Comparison of ENCODE assay signal across 10 cellular contexts in genomic region chr6:85673198-85674139, GRCh38. TPM values are rescaled to one million over a fixed set of nuclear protein-coding genes. Genes with fewer than 3 reads are reported as not detected.
DNase-seq lines count a peak whose midpoint lies in the region; ATAC-seq, FAIRE-seq and TF ChIP-seq lines count a peak whose summit lies in the region.
"Had no signal": no experiment of that assay in that cellular context is flagged by ENCODE, and none has a peak within 500 bp of the region (broad histone marks: within the 10 kb centered on the region; RNA-seq: fewer than 3 reads in every experiment).

No MANE protein-coding gene starts in this region.

- H3K4me3 ChIP-seq in NB4 (ENCODE audit: low read depth, low read length) (no peak overlapping the region), astrocyte (ENCODE audit: insufficient read depth, low read depth, low read length) (no peak overlapping the region), skeletal muscle tissue (ENCODE audit: low read length in 3 of 3) (peak overlapping the region in 1 of 3 donors; percentile 23)

- no peaks in the 10 kb centered on the region for H3K9me3 ChIP-seq in astrocyte (ENCODE audit: insufficient read depth, low read depth, low read length)
- no peaks in the 10 kb centered on the region for H3K9me3 ChIP-seq in skeletal muscle tissue (ENCODE audit: control insufficient read depth in 3 of 3, low read length in 3 of 3)

- H3K27ac Mint-ChIP-seq in activated CD4-positive, alpha-beta T cell treated with anti-CD3 and anti-CD28 coated beads, Interleukin-2, amount 10 ng/mL, durations not matched to agents 24 days and 14 days = no peak overlapping the region
- peak overlapping the region; percentile 75 for H3K27ac Mint-ChIP-seq in astrocyte (ENCODE audit: unreplicated experiment)

- H3K36me3 ChIP-seq in astrocyte (ENCODE audit: insufficient read depth, low read length) (peaks cover 35% of the 10 kb centered on the region), skeletal muscle tissue (ENCODE audit: control insufficient read depth in 3 of 3, insufficient read depth in 3 of 3, low read length in 3 of 3) (peaks cover 0 to 19% (median 3%) of the 10 kb centered on the region in 3 donors)

- H3K4me1 ChIP-seq in astrocyte (ENCODE audit: insufficient read depth, low read length) = peaks cover 7% of the 10 kb centered on the region
- H3K4me1 ChIP-seq in skeletal muscle tissue (ENCODE audit: control insufficient read depth in 3 of 3, insufficient read depth in 3 of 3, low read length in 3 of 3) = peaks cover 18 to 54% (median 24%) of the 10 kb centered on the region in 3 donors

- H3K27ac ChIP-seq in astrocyte (ENCODE audit: low read depth, low read length) (no peak overlapping the region), skeletal muscle tissue (ENCODE audit: low read depth, low read length) (peak overlapping the region; percentile 99)

- H3K36me3 Mint-ChIP-seq in activated CD4-positive, alpha-beta T cell treated with anti-CD3 and anti-CD28 coated beads, Interleukin-2, amount 10 ng/mL, durations not matched to agents 24 days and 14 days (ENCODE audit: low read depth) = peaks cover 64% of the 10 kb centered on the region
- H3K36me3 Mint-ChIP-seq in astrocyte (ENCODE audit: low read depth, unreplicated experiment) = peaks cover 27% of the 10 kb centered on the region

- H4K20me1 ChIP-seq in astrocyte (ENCODE audit: insufficient read depth, low read length) = peaks cover 63% of the 10 kb centered on the region

- no peaks in the 10 kb centered on the region for H3K9me3 Mint-ChIP-seq in activated CD4-positive, alpha-beta T cell treated with anti-CD3 and anti-CD28 coated beads, Interleukin-2, amount 10 ng/mL, durations not matched to agents 24 days and 14 days
- no peaks in the 10 kb centered on the region for H3K9me3 Mint-ChIP-seq in astrocyte (ENCODE audit: unreplicated experiment)

- H3K4me1 Mint-ChIP-seq in activated CD4-positive, alpha-beta T cell treated with anti-CD3 and anti-CD28 coated beads, Interleukin-2, amount 10 ng/mL, durations not matched to agents 24 days and 14 days = peaks cover 62% of the 10 kb centered on the region
- peaks cover 13% of the 10 kb centered on the region for H3K4me1 Mint-ChIP-seq in astrocyte (ENCODE audit: low read depth, unreplicated experiment)

- ATAC-seq in HG02840 (IDR thresholded peaks at IDR 0.05; ENCODE audit: low FRiP score, unreplicated experiment) (no peak), GM18873 (IDR thresholded peaks at IDR 0.05; ENCODE audit: low FRiP score, unreplicated experiment) (no peak)

- peak; percentile 43 for DNase-seq in activated CD4-positive, alpha-beta T cell treated with anti-CD3 and anti-CD28 coated beads, Interleukin-2, amount 10 ng/mL, durations not matched to agents 24 days and 14 days
- no peak for DNase-seq in activated CD4-positive, alpha-beta T cell treated with anti-CD3 and anti-CD28 coated beads for 1 hour
- DNase-seq in NB4 (ENCODE audit: low read depth) (peak; percentile 45), astrocyte (ENCODE audit: low read depth) (no peak), hepatic stellate cell (ENCODE audit: low spot score) (no peak)
- DNase-seq: H7 had no signal

- H3K27me3 ChIP-seq in astrocyte (ENCODE audit: insufficient read depth, low read length) (no peaks in the 10 kb centered on the region), skeletal muscle tissue (ENCODE audit: control insufficient read depth in 3 of 3, insufficient read depth in 3 of 3, low read length in 3 of 3) (no peaks in the 10 kb centered on the region)

- no peak overlapping the region for H3K9ac ChIP-seq in astrocyte (ENCODE audit: low read length)
- H3K9ac ChIP-seq in skeletal muscle tissue (ENCODE audit: low read depth in 1 of 3, low read length in 3 of 3) = no peak overlapping the region

- no peak overlapping the region for H3K4me2 ChIP-seq in astrocyte (ENCODE audit: low read length)

- no peak for TF ChIP-seq POLR2A in NB4 (IDR thresholded peaks at IDR 0.05; ENCODE audit: extremely low read depth, insufficient read length)

- H2AFZ ChIP-seq in astrocyte (ENCODE audit: low read depth, low read length) = no peak overlapping the region

- TF ChIP-seq CTCF in NB4 (IDR thresholded peaks at IDR 0.05; ENCODE audit: low read depth, low read length) (no peak), astrocyte (IDR thresholded peaks at IDR 0.05; ENCODE audit: insufficient read depth, low read depth, low read length) (no peak)

- no peaks in the 10 kb centered on the region for H3K27me3 Mint-ChIP-seq in activated CD4-positive, alpha-beta T cell treated with anti-CD3 and anti-CD28 coated beads, Interleukin-2, amount 10 ng/mL, durations not matched to agents 24 days and 14 days
- H3K27me3 Mint-ChIP-seq in astrocyte (ENCODE audit: low read depth, unreplicated experiment) = no peaks in the 10 kb centered on the region

- intact Hi-C loops in activated CD4-positive, alpha-beta T cell treated with anti-CD3 and anti-CD28 coated beads, Interleukin-2, amount 10 ng/mL, durations not matched to agents 24 days and 14 days (cut with micrococcal nuclease) = loop anchor here (10.0 kb wide), 1 partner anchor 49 kb away; no protein-coding TSS in a partner anchor

- FAIRE-seq in astrocyte (lab: Jason Lieb, UNC) = no peak
- FAIRE-seq: GM18507 had no signal

- peak overlapping the region; percentile 0 for H3K4me3 Mint-ChIP-seq in activated CD4-positive, alpha-beta T cell treated with anti-CD3 and anti-CD28 coated beads, Interleukin-2, amount 10 ng/mL, durations not matched to agents 24 days and 14 days
- H3K4me3 Mint-ChIP-seq in astrocyte (ENCODE audit: unreplicated experiment) = peak overlapping the region; percentile 58

- H3K79me2 ChIP-seq in astrocyte (ENCODE audit: insufficient read depth, low read length) = peaks cover 55% of the 10 kb centered on the region

RNA-seq across cellular contexts. Expression of gene SYNCRIP, which starts 30.8 kb away (rescaled TPM):
- 228 and 232 TPM in 2 replicates for total RNA-seq in activated CD4-positive, alpha-beta T cell treated with anti-CD3 and anti-CD28 coated beads, Interleukin-2, amount 10 ng/mL, durations not matched to agents 24 days and 14 days
- total RNA-seq in astrocyte (122 and 136 TPM in 2 replicates), skeletal muscle tissue (62.6 TPM)

Comparison
In these comparisons a context has a peak if more than half of its experiments do, and no peak if none do; other contexts are left out.
1. DNase-seq: peak in activated CD4-positive, alpha-beta T cell treated with anti-CD3 and anti-CD28 coated beads, Interleukin-2, amount 10 ng/mL, durations not matched to agents 24 days and 14 days (single experiment) and NB4 (single experiment); none in activated CD4-positive, alpha-beta T cell treated with anti-CD3 and anti-CD28 coated beads for 1 hour (single experiment), astrocyte (single experiment) and hepatic stellate cell (single experiment).